In genomic region chr17:19247423-19247822, GRCh38 we compare ENCODE assay signal across 1 cellular context.
TF ChIP-seq lines count a peak whose summit lies in the region.

No MANE protein-coding gene starts in this region.

TF ChIP-seq in IMR-90, 13 proteins besides CTCF, POLR2A, EP300 and RAD21 (continued from another document):
- TF ChIP-seq ELK1 (IDR thresholded peaks at IDR 0.05; ENCODE audit: borderline replicate concordance, low read depth, low read length) (no peak), FOS (IDR thresholded peaks at IDR 0.05; ENCODE audit: low read depth, low read length) (no peak), CHD1 (IDR thresholded peaks at IDR 0.05; ENCODE audit: low read depth, low read length) (no peak), CEBPB (IDR thresholded peaks at IDR 0.05; ENCODE audit: low read depth, low read length) (no peak), BHLHE40 (IDR thresholded peaks at IDR 0.05; ENCODE audit: low read depth, low read length) (no peak), MAZ (IDR thresholded peaks at IDR 0.05; ENCODE audit: borderline replicate concordance, low read depth, low read length) (no peak), SMC3 (IDR thresholded peaks at IDR 0.05; ENCODE audit: low read depth, low read length) (no peak), MAFK (IDR thresholded peaks at IDR 0.05; ENCODE audit: low read depth, low read length) (no peak), RCOR1 (IDR thresholded peaks at IDR 0.05; ENCODE audit: insufficient replicate concordance, low read length) (no peak)
TF ChIP-seq in IMR-90: peak in this region for 0.
